18 cellular contexts compared by ENCODE assay signal in genomic region chr3:151974067-151974466, GRCh38.
DNase-seq lines count a peak whose midpoint lies in the region; ATAC-seq lines count a peak whose summit lies in the region.
"Had no signal": no experiment of that assay in that cellular context is flagged by ENCODE, and none has a peak within 500 bp of the region (broad histone marks: within the 10 kb centered on the region; RNA-seq: fewer than 3 reads in every experiment).

No MANE protein-coding gene starts in this region.

- DNase-seq in ELR (ENCODE audit: low read depth) (peak; percentile 74), NCI-H226 (peak; percentile 16), dermis blood vessel endothelial cell (peak; percentile 71), non-pigmented ciliary epithelial cell (ENCODE audit: low read depth) (peak; percentile 27), Right ventricle myocardium inferior (ENCODE audit: missing footprints) (no peak), caudate nucleus (lab: John Stamatoyannopoulos, UW) (no peak), AG08396 (ENCODE audit: low spot score) (no peak)
- DNase-seq in activated CD4-positive, alpha-beta memory T cell treated with anti-CD3 and anti-CD28 coated beads, Interleukin-2, amount 10 ng/mL, durations not matched to agents 7 days and 5 days: no peak
- DNase-seq: activated CD4-positive, alpha-beta T cell treated with anti-CD3 and anti-CD28 coated beads for 4 hours; activated T-cell treated with anti-CD3 and anti-CD28 coated beads, Interleukin-2, amount 50 U/mL, for 4 hours; amniotic stem cell; head of caudate nucleus; left cardiac atrium; NCI-H1048 had no signal

- no peak overlapping the region for H3K27ac ChIP-seq in caudate nucleus (ENCODE audit: low read depth, low read length)
- H3K27ac ChIP-seq: C4-2B had no signal

- no peaks in the 10 kb centered on the region for H3K27me3 Mint-ChIP-seq in activated CD4-positive, alpha-beta memory T cell treated with anti-CD3 and anti-CD28 coated beads, Interleukin-2, amount 10 ng/mL, durations not matched to agents 7 days and 5 days

- no peaks in the 10 kb centered on the region for H3K9me3 Mint-ChIP-seq in activated CD4-positive, alpha-beta memory T cell treated with anti-CD3 and anti-CD28 coated beads, Interleukin-2, amount 10 ng/mL, durations not matched to agents 7 days and 5 days
- H3K9me3 Mint-ChIP-seq: activated T-cell treated with anti-CD3 and anti-CD28 coated beads, Interleukin-2, amount 50 U/mL, for 4 hours; nephron; T-helper 1 cell treated with Interleukin-12 subunit alpha and Interleukin-12 subunit beta and Interleukin-4 antibody, amounts not matched to agents 30 μg/mL and 1 μg/mL, for 36 hours had no signal

- intact Hi-C loops in Right ventricle myocardium inferior (cut with DNase I): no loop called here

- POLR2A ChIA-PET in activated CD4-positive, alpha-beta memory T cell treated with anti-CD3 and anti-CD28 coated beads, Interleukin-2, amount 10 ng/mL, durations not matched to agents 7 days and 5 days (lab: Charles Lee): no interaction called here

- no peak overlapping the region for H3K27ac Mint-ChIP-seq in activated CD4-positive, alpha-beta memory T cell treated with anti-CD3 and anti-CD28 coated beads, Interleukin-2, amount 10 ng/mL, durations not matched to agents 7 days and 5 days
- H3K27ac Mint-ChIP-seq: nephron; T-helper 1 cell treated with Interleukin-12 subunit alpha and Interleukin-12 subunit beta and Interleukin-4 antibody, amounts not matched to agents 30 μg/mL and 1 μg/mL, for 36 hours had no signal

- H3K4me1 Mint-ChIP-seq in activated CD4-positive, alpha-beta memory T cell treated with anti-CD3 and anti-CD28 coated beads, Interleukin-2, amount 10 ng/mL, durations not matched to agents 7 days and 5 days: no peaks in the 10 kb centered on the region
- H3K4me1 Mint-ChIP-seq: nephron had no signal

- no peak overlapping the region for H3K4me3 Mint-ChIP-seq in activated CD4-positive, alpha-beta memory T cell treated with anti-CD3 and anti-CD28 coated beads, Interleukin-2, amount 10 ng/mL, durations not matched to agents 7 days and 5 days
- H3K4me3 Mint-ChIP-seq: activated T-cell treated with anti-CD3 and anti-CD28 coated beads, Interleukin-2, amount 50 U/mL, for 4 hours; nephron; T-helper 1 cell treated with Interleukin-12 subunit alpha and Interleukin-12 subunit beta and Interleukin-4 antibody, amounts not matched to agents 30 μg/mL and 1 μg/mL, for 36 hours had no signal

- ATAC-seq in Right ventricle myocardium inferior: no peak
- ATAC-seq: activated T-cell treated with anti-CD3 and anti-CD28 coated beads, Interleukin-2, amount 50 U/mL, for 4 hours; left cardiac atrium; sciatic nerve had no signal

- no peaks in the 10 kb centered on the region for H3K36me3 Mint-ChIP-seq in activated CD4-positive, alpha-beta memory T cell treated with anti-CD3 and anti-CD28 coated beads, Interleukin-2, amount 10 ng/mL, durations not matched to agents 7 days and 5 days (ENCODE audit: low read depth)

- CTCF ChIA-PET in activated CD4-positive, alpha-beta memory T cell treated with anti-CD3 and anti-CD28 coated beads, Interleukin-2, amount 10 ng/mL, durations not matched to agents 7 days and 5 days (lab: Charles Lee): no interaction called here

Comparison
In these comparisons a context has a peak if more than half of its experiments do, and no peak if none do; other contexts are left out.
1. DNase-seq: peak in ELR (single experiment), NCI-H226 (single experiment), dermis blood vessel endothelial cell (single experiment) and non-pigmented ciliary epithelial cell (single experiment); none in Right ventricle myocardium inferior (single experiment), activated CD4-positive, alpha-beta memory T cell treated with anti-CD3 and anti-CD28 coated beads, Interleukin-2, amount 10 ng/mL, durations not matched to agents 7 days and 5 days (single experiment), caudate nucleus (0 of 61) and AG08396 (single experiment).